In genomic region chr19:10430505-10431253, GRCh38 we compare ENCODE assay signal across 8 cellular contexts. TPM values are rescaled to one million over a fixed set of nuclear protein-coding genes. Genes with fewer than 3 reads are reported as not detected.
A peak's percentile ranks its signal among the peaks of the same experiment; 100 is the strongest.
DNase-seq lines count a peak whose midpoint lies in the region; ATAC-seq, FAIRE-seq and TF ChIP-seq lines count a peak whose summit lies in the region.

No MANE protein-coding gene starts in this region.

- peak in 1 of 2 experiments; percentile 55; a peak in 2 of 4 replicates for TF ChIP-seq POLR2A in HepG2 (IDR thresholded peaks at IDR 0.05; ENCODE audit: insufficient read depth in 1 of 2, low read depth in 2 of 2, low read length in 2 of 2)

- DNase-seq in CD14-positive monocyte (ENCODE audit: low spot score): no peak
- peak; percentile 34 for DNase-seq in astrocyte of the hippocampus (ENCODE audit: low read depth, low spot score)
- DNase-seq in HepG2 (ENCODE audit: low spot score): no peak
- DNase-seq in Kasumi-1 (lab: John Stamatoyannopoulos, UW): no peak

- H3K9ac ChIP-seq in HepG2 (ENCODE audit: insufficient read depth, low read depth, low read length): peak overlapping the region; percentile 80

- H3K4me1 ChIP-seq in HepG2 (ENCODE audit: insufficient read depth, low read length): peaks cover 23% of the 10 kb centered on the region
- no peaks in the 10 kb centered on the region for H3K4me1 ChIP-seq in thymus (ENCODE audit: control insufficient read depth, insufficient read depth, low read length)

- CTCF ChIA-PET in HepG2 (lab: Yijun Ruan, JAX; ENCODE audit: low intra/inter-chr PET ratio, low total read pairs): no interaction called here

- no peak for TF ChIP-seq CTCF in CD14-positive monocyte (IDR thresholded peaks at IDR 0.05)
- TF ChIP-seq CTCF in HepG2 (CRISPR knock-in tag; IDR thresholded peaks at IDR 0.05): no peak

- peak; percentile 36 for ATAC-seq in HG02852 (IDR thresholded peaks at IDR 0.05; ENCODE audit: unreplicated experiment)
- ATAC-seq in HepG2: peak; percentile 79
- no peak for ATAC-seq in GM21447 (IDR thresholded peaks at IDR 0.05; ENCODE audit: unreplicated experiment)
- ATAC-seq in GM18873 (IDR thresholded peaks at IDR 0.05; ENCODE audit: low FRiP score, unreplicated experiment): no peak

- POLR2A ChIA-PET in HepG2 (lab: Yijun Ruan, JAX): interaction anchor here (0.8 to 1.6 kb wide), 2 partner anchors 14 to 50 kb away, joined by 3 to 4 read pairs; partner anchors contain the start of gene TYK2

- no peaks in the 10 kb centered on the region for H4K20me1 ChIP-seq in HepG2 (ENCODE audit: insufficient read depth, low read length)

- peaks cover 0 to 21% of the 10 kb centered on the region in 2 experiments; a peak in 1 of 5 replicates for H3K27me3 ChIP-seq in HepG2 (ENCODE audit: control insufficient read depth in 1 of 2, insufficient read depth in 2 of 2, low read length in 2 of 2)
- H3K27me3 ChIP-seq in thymus (ENCODE audit: control insufficient read depth, insufficient read depth): peaks cover 47% of the 10 kb centered on the region

- H3K36me3 ChIP-seq in HepG2 (replicated peaks in 1 of 2; ENCODE audit: control insufficient read depth in 1 of 2, insufficient read depth in 2 of 2, low read length in 2 of 2) (no peaks in the 10 kb centered on the region), thymus (ENCODE audit: control insufficient read depth, insufficient read depth) (no peaks in the 10 kb centered on the region)

- FAIRE-seq in HepG2 (lab: Jason Lieb, UNC): no peak

- no TSS peak for BruUV-seq in HepG2 (replicated peaks; lab: Mats Ljungman, UMichigan)

- H3K27ac ChIP-seq in HepG2 (ENCODE audit: extremely low read length, insufficient read depth, low read length) (no peak overlapping the region), thymus (ENCODE audit: low read depth) (no peak overlapping the region)

- no peak for TF ChIP-seq RAD21 in HepG2 (CRISPR knock-in tag; IDR thresholded peaks at IDR 0.05)

- peaks cover 41 to 67% (median 56%) of the 10 kb centered on the region in 3 donors for H3K27me3 Mint-ChIP-seq in CD14-positive monocyte (ENCODE audit: low read depth in 3 of 3)

- peak overlapping the region; percentile 87 to 96 for H3K4me3 Mint-ChIP-seq in CD14-positive monocyte

- in situ Hi-C loops in HepG2 (cut with HindIII; ENCODE audit: extremely low pct_ligation_motif_present, low pct_unique_long_range_greater_than_20kb): no loop called here

- H3K4me3 ChIP-seq in HepG2 (replicated peaks in 1 of 3; ENCODE audit: insufficient read depth in 1 of 3, low read depth in 2 of 3, low read length in 3 of 3) (peak overlapping the region; percentile 68 to 84 (median 83)), thymus (ENCODE audit: low read length) (peak overlapping the region; percentile 17)

- H2AFZ ChIP-seq in HepG2 (ENCODE audit: low read length): no peak overlapping the region

- H3K4me2 ChIP-seq in HepG2 (ENCODE audit: low read depth, low read length): peak overlapping the region; percentile 98

- intact Hi-C loops in CD14-positive monocyte (cut with micrococcal nuclease): loop anchor here in 1 of 2 donors (2.0 kb wide), 1 partner anchor 14 kb away; no protein-coding TSS in a partner anchor
- intact Hi-C loops in HepG2 (cut with micrococcal nuclease; ENCODE audit: unreplicated experiment): no loop called here

- H3K9me3 ChIP-seq in HepG2 (ENCODE audit: low read length) (no peaks in the 10 kb centered on the region), thymus (ENCODE audit: control insufficient read depth) (no peaks in the 10 kb centered on the region)

- H3K27ac Mint-ChIP-seq in CD14-positive monocyte: peak overlapping the region; percentile 88 to 99 (median 97)

- peaks cover 0 to 21% (median 5%) of the 10 kb centered on the region in 7 donors for H3K9me3 Mint-ChIP-seq in CD14-positive monocyte

- TF ChIP-seq EP300 in HepG2 (IDR thresholded peaks at IDR 0.05; ENCODE audit: low read depth in 2 of 2, low read length in 2 of 2): no peak
- no peak for TF ChIP-seq EP300 in HepG2 (CRISPR knock-in tag; IDR thresholded peaks at IDR 0.05; ENCODE audit: borderline replicate concordance)

- no peaks in the 10 kb centered on the region for H3K79me2 ChIP-seq in HepG2 (ENCODE audit: insufficient read depth, low read length)

- WGBS in HepG2 (ENCODE audit: low lambda C conversion rate): 3% methylated on average over 6 of the region's 75 CpGs
- WGBS in thymus: 8% methylated on average over 75 of the region's 75 CpGs

- H3K36me3 Mint-ChIP-seq in CD14-positive monocyte: peaks cover 38 to 41% of the 10 kb centered on the region in 2 donors

- H3K4me1 Mint-ChIP-seq in CD14-positive monocyte: peaks cover 67% of the 10 kb centered on the region

RNA-seq across cellular contexts. Expression of gene PDE4A, which starts 10.3 kb away (rescaled TPM):
- polyA plus RNA-seq in CD14-positive monocyte (1 to 10 TPM; 4.7 to 5.8 TPM), HepG2 (2011; rRNA removed) (4.1 TPM in 2 replicates), thymus (4.8 TPM)
- 1.1 TPM in 2 replicates for total RNA-seq in HepG2 (2016; rRNA removed; fragmentation: Illumina TruSeq; extraction: Trizol)
- 1.5 and 1.6 TPM in 2 replicates for total RNA-seq in HepG2 (2016; cell fraction: cytosol; rRNA removed; fragmentation: Illumina TruSeq; extraction: Trizol; ENCODE audit: low read depth)
- 0.89 and 1.2 TPM in 2 replicates for total RNA-seq in HepG2 (2016; cell fraction: insoluble cytoplasmic fraction; rRNA removed; fragmentation: Illumina TruSeq; extraction: Trizol)
- 3.6 and 3.7 TPM in 2 replicates for total RNA-seq in HepG2 (2016; cell fraction: membrane; rRNA removed; fragmentation: Illumina TruSeq; extraction: Trizol)
- 1.3 and 1.5 TPM in 2 replicates for total RNA-seq in HepG2 (2016; cell fraction: nucleus; rRNA removed; fragmentation: Illumina TruSeq; extraction: Trizol)
- 3.5 and 3.8 TPM in 2 replicates for polyA plus RNA-seq in HepG2 (2011; cell fraction: cytosol; rRNA removed)
- polyA plus RNA-seq in HepG2 (2011; cell fraction: nucleus; rRNA removed): 9.1 and 10.2 TPM in 2 replicates
- polyA plus RNA-seq in HepG2 (2012): 5.1 and 5.7 TPM in 2 replicates
- 3.3 and 3.8 TPM in 2 replicates for polyA plus RNA-seq in HepG2 (2016; cell fraction: cytosol; fragmentation: Illumina TruSeq; extraction: Trizol; ENCODE audit: low read depth)
- 2.8 and 3.6 TPM in 2 replicates for polyA plus RNA-seq in HepG2 (2016; cell fraction: insoluble cytoplasmic fraction; fragmentation: Illumina TruSeq; extraction: Trizol; ENCODE audit: low read depth)
- polyA plus RNA-seq in HepG2 (2016; cell fraction: membrane; fragmentation: Illumina TruSeq; extraction: Trizol; ENCODE audit: low read depth): 6.6 and 7.6 TPM in 2 replicates
- 5.9 and 7.4 TPM in 2 replicates for polyA plus RNA-seq in HepG2 (2016; cell fraction: nucleus; fragmentation: Illumina TruSeq; extraction: Trizol; ENCODE audit: insufficient read depth, low read depth)
- 1.0 and 6.6 TPM in 2 replicates for polyA minus RNA-seq in HepG2 (2011; rRNA and poly(A)+ RNA removed; ENCODE audit: low replicate concordance)
- polyA minus RNA-seq in HepG2 (2011; cell fraction: cytosol; rRNA and poly(A)+ RNA removed): 3.9 and 5.0 TPM in 2 replicates
- polyA minus RNA-seq in HepG2 (2011; cell fraction: nucleus; rRNA and poly(A)+ RNA removed): 2.6 and 2.9 TPM in 2 replicates

RNA-seq across cellular contexts. Expression of gene CDC37, which starts 27.3 kb away (rescaled TPM):
- polyA plus RNA-seq in CD14-positive monocyte: 10 to 100 TPM; 49.3 to 54.9 TPM
- 134 and 158 TPM in 2 replicates for total RNA-seq in HepG2 (2016; rRNA removed; fragmentation: Illumina TruSeq; extraction: Trizol)
- total RNA-seq in HepG2 (2016; cell fraction: cytosol; rRNA removed; fragmentation: Illumina TruSeq; extraction: Trizol; ENCODE audit: low read depth): 36.6 and 36.7 TPM in 2 replicates
- 125 and 171 TPM in 2 replicates for total RNA-seq in HepG2 (2016; cell fraction: insoluble cytoplasmic fraction; rRNA removed; fragmentation: Illumina TruSeq; extraction: Trizol)
- total RNA-seq in HepG2 (2016; cell fraction: membrane; rRNA removed; fragmentation: Illumina TruSeq; extraction: Trizol): 51.9 and 53.0 TPM in 2 replicates
- 80.1 and 80.2 TPM in 2 replicates for total RNA-seq in HepG2 (2016; cell fraction: nucleus; rRNA removed; fragmentation: Illumina TruSeq; extraction: Trizol)
- 177 and 191 TPM in 2 replicates for polyA plus RNA-seq in HepG2 (2011; rRNA removed)
- 157 and 211 TPM in 2 replicates for polyA plus RNA-seq in HepG2 (2011; cell fraction: cytosol; rRNA removed)
- 522 and 527 TPM in 2 replicates for polyA plus RNA-seq in HepG2 (2011; cell fraction: nucleus; rRNA removed)
- polyA plus RNA-seq in HepG2 (2012): 89.1 and 94.9 TPM in 2 replicates
- 39.2 and 43.2 TPM in 2 replicates for polyA plus RNA-seq in HepG2 (2016; cell fraction: cytosol; fragmentation: Illumina TruSeq; extraction: Trizol; ENCODE audit: low read depth)
- polyA plus RNA-seq in HepG2 (2016; cell fraction: insoluble cytoplasmic fraction; fragmentation: Illumina TruSeq; extraction: Trizol; ENCODE audit: low read depth): 161 and 171 TPM in 2 replicates
- 52.6 and 54.0 TPM in 2 replicates for polyA plus RNA-seq in HepG2 (2016; cell fraction: membrane; fragmentation: Illumina TruSeq; extraction: Trizol; ENCODE audit: low read depth)
- 240 and 249 TPM in 2 replicates for polyA plus RNA-seq in HepG2 (2016; cell fraction: nucleus; fragmentation: Illumina TruSeq; extraction: Trizol; ENCODE audit: insufficient read depth, low read depth)
- polyA minus RNA-seq in HepG2 (2011; rRNA and poly(A)+ RNA removed; ENCODE audit: low replicate concordance): 90.9 and 144 TPM in 2 replicates
- polyA minus RNA-seq in HepG2 (2011; cell fraction: cytosol; rRNA and poly(A)+ RNA removed): 42.3 and 52.9 TPM in 2 replicates
- polyA minus RNA-seq in HepG2 (2011; cell fraction: nucleus; rRNA and poly(A)+ RNA removed): 38.0 and 40.4 TPM in 2 replicates
- 313 TPM for polyA plus RNA-seq in thymus

RNA-seq across cellular contexts. Expression of gene TYK2, which starts 50.3 kb away (rescaled TPM):
- 100 to 1,000 TPM in 1 of 2 donors, 10 to 100 TPM in 1; 82.9 to 113 TPM for polyA plus RNA-seq in CD14-positive monocyte
- total RNA-seq in HepG2 (2016; rRNA removed; fragmentation: Illumina TruSeq; extraction: Trizol): 39.9 and 60.1 TPM in 2 replicates
- total RNA-seq in HepG2 (2016; cell fraction: cytosol; rRNA removed; fragmentation: Illumina TruSeq; extraction: Trizol; ENCODE audit: low read depth): 18.1 and 22.9 TPM in 2 replicates
- 32.6 and 70.2 TPM in 2 replicates for total RNA-seq in HepG2 (2016; cell fraction: insoluble cytoplasmic fraction; rRNA removed; fragmentation: Illumina TruSeq; extraction: Trizol)
- total RNA-seq in HepG2 (2016; cell fraction: membrane; rRNA removed; fragmentation: Illumina TruSeq; extraction: Trizol): 32.1 and 33.4 TPM in 2 replicates
- total RNA-seq in HepG2 (2016; cell fraction: nucleus; rRNA removed; fragmentation: Illumina TruSeq; extraction: Trizol): 63.1 and 76.4 TPM in 2 replicates
- 38.8 and 40.8 TPM in 2 replicates for polyA plus RNA-seq in HepG2 (2011; rRNA removed)
- 14.9 and 22.3 TPM in 2 replicates for polyA plus RNA-seq in HepG2 (2011; cell fraction: cytosol; rRNA removed)
- polyA plus RNA-seq in HepG2 (2011; cell fraction: nucleus; rRNA removed): 283 and 302 TPM in 2 replicates
- polyA plus RNA-seq in HepG2 (2012): 37.3 and 46.8 TPM in 2 replicates
- polyA plus RNA-seq in HepG2 (2016; cell fraction: cytosol; fragmentation: Illumina TruSeq; extraction: Trizol; ENCODE audit: low read depth): 14.0 and 16.4 TPM in 2 replicates
- 50.3 and 62.5 TPM in 2 replicates for polyA plus RNA-seq in HepG2 (2016; cell fraction: insoluble cytoplasmic fraction; fragmentation: Illumina TruSeq; extraction: Trizol; ENCODE audit: low read depth)
- polyA plus RNA-seq in HepG2 (2016; cell fraction: membrane; fragmentation: Illumina TruSeq; extraction: Trizol; ENCODE audit: low read depth): 32.6 and 34.8 TPM in 2 replicates
- polyA plus RNA-seq in HepG2 (2016; cell fraction: nucleus; fragmentation: Illumina TruSeq; extraction: Trizol; ENCODE audit: insufficient read depth, low read depth): 231 and 244 TPM in 2 replicates
- 53.7 and 73.5 TPM in 2 replicates for polyA minus RNA-seq in HepG2 (2011; rRNA and poly(A)+ RNA removed; ENCODE audit: low replicate concordance)
- polyA minus RNA-seq in HepG2 (2011; cell fraction: cytosol; rRNA and poly(A)+ RNA removed): 20.7 and 22.3 TPM in 2 replicates
- polyA minus RNA-seq in HepG2 (2011; cell fraction: nucleus; rRNA and poly(A)+ RNA removed): 30.0 and 34.8 TPM in 2 replicates
- 291 TPM for polyA plus RNA-seq in thymus

Comparison
In these comparisons a context has a peak if more than half of its experiments do, and no peak if none do; other contexts are left out.
1. ATAC-seq: peak in HG02852 (single experiment) and HepG2 (single experiment); none in GM21447 (single experiment) and GM18873 (single experiment).